8 cellular contexts compared by ENCODE assay signal in genomic region chr22:46116491-46116958, GRCh38. TPM values are rescaled to one million over a fixed set of nuclear protein-coding genes. Genes with fewer than 3 reads are reported as not detected.
DNase-seq lines count a peak whose midpoint lies in the region; ATAC-seq, FAIRE-seq and TF ChIP-seq lines count a peak whose summit lies in the region.

No MANE protein-coding gene starts in this region.

- peaks cover 33% of the 10 kb centered on the region for H4K20me1 ChIP-seq in keratinocyte (ENCODE audit: control insufficient read depth, extremely low read depth, insufficient read depth, low read length)

- H3K79me2 ChIP-seq in keratinocyte (ENCODE audit: control insufficient read depth, insufficient read depth, low read length): no peaks in the 10 kb centered on the region

- H3K4me3 ChIP-seq in AG10803 (ENCODE audit: low read length): no peak overlapping the region
- H3K4me3 ChIP-seq in cardiac fibroblast (replicated peaks in 1 of 2; ENCODE audit: low read depth in 2 of 2, low read length in 2 of 2): no peak overlapping the region
- H3K4me3 ChIP-seq in keratinocyte (ENCODE audit: control insufficient read depth in 2 of 3, extremely low read depth in 1 of 3, insufficient read depth in 2 of 3, low read depth in 1 of 3, low read length in 3 of 3): no peak overlapping the region

- H3K4me2 ChIP-seq in keratinocyte (ENCODE audit: control insufficient read depth, extremely low read depth, insufficient read depth, low read depth, low read length): no peak overlapping the region

- peak; percentile 85 to 92 for ATAC-seq in activated CD4-positive, CD25-positive, alpha-beta regulatory T cell treated with anti-CD3 and anti-CD28 coated beads, Interleukin-2, amount 50 U/mL, for 24 hours
- ATAC-seq in HG03095 (IDR thresholded peaks at IDR 0.05; ENCODE audit: unreplicated experiment): no peak

- TF ChIP-seq CTCF in AG10803 (conservative IDR thresholded peaks at IDR 0.05; ENCODE audit: low read length) (peak; percentile 57), cardiac fibroblast (IDR thresholded peaks at IDR 0.05; ENCODE audit: low read depth, low read length) (peak; percentile 58), keratinocyte (optimal IDR thresholded peaks at IDR 0.05 in 1 of 3, IDR thresholded peaks at IDR 0.05 in 1 of 3, conservative IDR thresholded peaks at IDR 0.05 in 1 of 3; ENCODE audit: extremely low read depth in 1 of 3, insufficient read depth in 2 of 3, low read length in 3 of 3) (peak; percentile 34 to 96 (median 78))

- H3K4me1 ChIP-seq in keratinocyte (ENCODE audit: control insufficient read depth, extremely low read depth, insufficient read depth, low read length): peaks cover 2% of the 10 kb centered on the region

- peaks cover 4 to 16% of the 10 kb centered on the region in 2 experiments for H3K36me3 ChIP-seq in keratinocyte (ENCODE audit: control insufficient read depth in 2 of 2, extremely low read depth in 1 of 2, insufficient read depth in 2 of 2, low read length in 2 of 2)

- no peaks in the 10 kb centered on the region for H3K9me1 ChIP-seq in keratinocyte (ENCODE audit: control insufficient read depth, extremely low read depth, insufficient read depth, low read length)

- no peaks in the 10 kb centered on the region for H3K27me3 ChIP-seq in keratinocyte (ENCODE audit: control insufficient read depth, extremely low read depth, insufficient read depth, low read length)

- no peak overlapping the region for H3K9ac ChIP-seq in keratinocyte (ENCODE audit: control insufficient read depth, extremely low read depth, insufficient read depth, low read length)

- FAIRE-seq in keratinocyte (lab: Jason Lieb, UNC): no peak

- dilution Hi-C loops in keratinocyte (cut with MboI; ENCODE audit: extremely low pct_ligation_motif_present, low sequenced_read_pairs): no loop called here

- DNase-seq in AG10803 (ENCODE audit: low read depth): peak; percentile 83
- DNase-seq in GM19240 (ENCODE audit: insufficient read length, low spot score): peak; percentile 98
- peak; percentile 77 for DNase-seq in NCI-H2171 (lab: John Stamatoyannopoulos, UW)
- peak; percentile 77 to 91 for DNase-seq in cardiac fibroblast (ENCODE audit: low read depth in 2 of 2)
- DNase-seq in keratinocyte (ENCODE audit: low read depth, low spot score): no peak
- peak; percentile 60 to 79 (median 76) for DNase-seq in stimulated activated CD4-positive, alpha-beta T cell treated with anti-CD3 and anti-CD28 coated beads, Interleukin-12 subunit alpha, Interleukin-12 subunit beta, amount 100 ng/mL, for 48 hours (ENCODE audit: low read depth in 2 of 3, low spot score in 1 of 3)

- H2AFZ ChIP-seq in keratinocyte (ENCODE audit: control insufficient read depth, low read length): no peak overlapping the region

- H3K9me3 ChIP-seq in keratinocyte (ENCODE audit: control insufficient read depth, low read depth, low read length): no peaks in the 10 kb centered on the region

- H3K27ac ChIP-seq in keratinocyte (ENCODE audit: control insufficient read depth, insufficient read depth, low read length): no peak overlapping the region

RNA-seq across cellular contexts. Expression of gene PPARA, which starts 33.8 kb away (rescaled TPM):
- 3.8 to 5.7 TPM (median 4.9 TPM) in 3 replicates for polyA plus RNA-seq in keratinocyte
- 3.0 TPM for polyA plus RNA-seq in keratinocyte (2011; ENCODE audit: low read depth)
- polyA plus RNA-seq in keratinocyte (2011; cell fraction: cytosol; rRNA removed): 4.3 and 5.2 TPM in 2 replicates
- 5.7 TPM in 2 replicates for polyA plus RNA-seq in keratinocyte (2011; cell fraction: nucleus; rRNA removed)
- polyA plus RNA-seq in keratinocyte (2012; ENCODE audit: low replicate concordance): 5.0 and 6.3 TPM in 2 replicates
- polyA minus RNA-seq in keratinocyte: 7.1 to 18.8 TPM (median 10.4 TPM) in 3 replicates
- polyA minus RNA-seq in keratinocyte (2011; cell fraction: cytosol; rRNA and poly(A)+ RNA removed): 10.7 TPM
- 8.8 and 9.4 TPM in 2 replicates for polyA minus RNA-seq in keratinocyte (2011; cell fraction: nucleus; rRNA and poly(A)+ RNA removed)
